Comparison of ENCODE assay signal across 19 cellular contexts in genomic region chr21:41280115-41280919, GRCh38. TPM values are rescaled to one million over a fixed set of nuclear protein-coding genes. Genes with fewer than 3 reads are reported as not detected.
A peak's percentile ranks its signal among the peaks of the same experiment; 100 is the strongest.
DNase-seq lines count a peak whose midpoint lies in the region; ATAC-seq and TF ChIP-seq lines count a peak whose summit lies in the region.
"Had no signal": no experiment of that assay in that cellular context is flagged by ENCODE, and none has a peak within 500 bp of the region (broad histone marks: within the 10 kb centered on the region; RNA-seq: fewer than 3 reads in every experiment).

No MANE protein-coding gene starts in this region.

- H3K36me3 ChIP-seq in right atrium auricular region (no peaks in the 10 kb centered on the region), esophagus muscularis mucosa (peaks cover 0 to 20% (median 12%) of the 10 kb centered on the region in 4 donors), upper lobe of left lung (peaks cover 0 to 9% (median 4%) of the 10 kb centered on the region in 4 donors), testis (ENCODE audit: low read depth, missing control alignments) (no peaks in the 10 kb centered on the region)
- H3K36me3 ChIP-seq: colonic mucosa, prostate gland, thoracic aorta had no signal

- TF ChIP-seq EP300 in esophagus muscularis mucosa (IDR thresholded peaks at IDR 0.05) (no peak), upper lobe of left lung (IDR thresholded peaks at IDR 0.05) (no peak)

- peak; percentile 83 for ATAC-seq in Right ventricle myocardium inferior
- peak; percentile 30 for ATAC-seq in left colon
- ATAC-seq in upper lobe of left lung (ENCODE audit: low FRiP score in 2 of 2) = peak; percentile 9 to 70

- DNase-seq in Right ventricle myocardium inferior (ENCODE audit: missing footprints) = peak; percentile 58
- no peak for DNase-seq in right atrium auricular region (ENCODE audit: low spot score)
- DNase-seq in esophagus muscularis mucosa (ENCODE audit: extremely low spot score) = peak; percentile 74
- DNase-seq in left colon = no peak
- peak in 1 of 2 donors; percentile 50 for DNase-seq in upper lobe of left lung
- no peak for DNase-seq in T-helper 2 cell
- no peak for DNase-seq in testis
- no peak for DNase-seq in HUDEP-2 (lab: John Stamatoyannopoulos, UW; ENCODE audit: unreplicated experiment in 76 of 76)
- DNase-seq: activated CD4-positive, alpha-beta T cell treated with anti-CD3 and anti-CD28 coated beads, Interleukin-2, amount 50 U/mL, for 4 hours; activated naive CD4-positive, alpha-beta T cell treated with Interleukin-2 at 50 U/mL for 16 hours; colonic mucosa; glutamatergic neuron; NCI-H187; NCI-H446; NK-92 treated with Interleukin-12 subunit alpha and Interleukin-12 subunit beta, amount 100 ng/mL, for 24 hours had no signal

- H3K27ac ChIP-seq in right atrium auricular region (no peak overlapping the region), esophagus muscularis mucosa (replicated peaks in 1 of 4) (no peak overlapping the region), upper lobe of left lung (no peak overlapping the region), testis (no peak overlapping the region)
- H3K27ac ChIP-seq: colonic mucosa, prostate gland, thoracic aorta had no signal

- 61% methylated on average over 12 of the region's 18 CpGs for WGBS in esophagus muscularis mucosa
- WGBS in upper lobe of left lung, 2 donors = 57 to 74% methylated on average over 15 to 17 of the region's 18 CpGs
- WGBS in testis, 2 donors = 52 to 56% methylated on average over 7 to 17 of the region's 18 CpGs

- intact Hi-C loops in Right ventricle myocardium inferior (cut with DNase I) (loop anchor here (5.0 kb wide), 1 partner anchor 497 kb away; no protein-coding TSS in a partner anchor), esophagus muscularis mucosa (cut with DNase I) (no loop called here), left colon (cut with DNase I, micrococcal nuclease) (loop anchor here in 1 of 2 donors (5.0 to 10.0 kb wide), 3 partner anchors 74 to 504 kb away; no protein-coding TSS in a partner anchor), testis (cut with DNase I; ENCODE audit: low total_unique reads) (loop anchor here (5.0 to 10.0 kb wide), 2 partner anchors 182 to 494 kb away; no protein-coding TSS in a partner anchor)

- no peak overlapping the region for H3K4me3 ChIP-seq in right atrium auricular region
- no peak overlapping the region for H3K4me3 ChIP-seq in esophagus muscularis mucosa
- no peak overlapping the region for H3K4me3 ChIP-seq in upper lobe of left lung
- H3K4me3 ChIP-seq in testis = no peak overlapping the region
- H3K4me3 ChIP-seq: colonic mucosa, prostate gland, thoracic aorta had no signal

- H3K9me3 ChIP-seq in right atrium auricular region (no peaks in the 10 kb centered on the region), esophagus muscularis mucosa (no peaks in the 10 kb centered on the region), upper lobe of left lung (no peaks in the 10 kb centered on the region), testis (no peaks in the 10 kb centered on the region)
- H3K9me3 ChIP-seq: colonic mucosa, prostate gland, thoracic aorta had no signal

- TF ChIP-seq POLR2A in esophagus muscularis mucosa (IDR thresholded peaks at IDR 0.05; ENCODE audit: low read depth) (no peak), upper lobe of left lung (IDR thresholded peaks at IDR 0.05) (no peak), testis (IDR thresholded peaks at IDR 0.05) (no peak)

- H3K27me3 ChIP-seq in right atrium auricular region = no peaks in the 10 kb centered on the region
- H3K27me3 ChIP-seq in esophagus muscularis mucosa = peaks cover 0 to 7% (median 0%) of the 10 kb centered on the region in 4 donors
- H3K27me3 ChIP-seq in upper lobe of left lung = no peaks in the 10 kb centered on the region
- H3K27me3 ChIP-seq in testis = no peaks in the 10 kb centered on the region
- H3K27me3 ChIP-seq: colonic mucosa had no signal

- peaks cover 0 to 4% of the 10 kb centered on the region in 2 donors for H3K4me1 ChIP-seq in right atrium auricular region
- H3K4me1 ChIP-seq in esophagus muscularis mucosa = peaks cover 0 to 11% (median 2%) of the 10 kb centered on the region in 4 donors
- H3K4me1 ChIP-seq in upper lobe of left lung = no peaks in the 10 kb centered on the region
- peaks cover 3% of the 10 kb centered on the region for H3K4me1 ChIP-seq in testis
- H3K4me1 ChIP-seq: colonic mucosa, prostate gland had no signal

- TF ChIP-seq CTCF in right atrium auricular region (IDR thresholded peaks at IDR 0.05) = no peak
- TF ChIP-seq CTCF in esophagus muscularis mucosa (IDR thresholded peaks at IDR 0.05) = no peak
- no peak for TF ChIP-seq CTCF in upper lobe of left lung (IDR thresholded peaks at IDR 0.05)
- no peak for TF ChIP-seq CTCF in testis (IDR thresholded peaks at IDR 0.05)

RNA-seq across cellular contexts. Expression of gene FAM3B, which starts 36.3 kb away (rescaled TPM):
- total RNA-seq in Right ventricle myocardium inferior (not detected), right atrium auricular region (not detected), esophagus muscularis mucosa (under 1 TPM in 1 of 4 donors, not detected in 3; 0.45 TPM), left colon (1 to 10 TPM in 1 of 2 donors, under 1 TPM in 1; 0.98 to 1.2 TPM), upper lobe of left lung (10 to 100 TPM in 1 of 6 donors, 1 to 10 TPM in 5; 2.9 to 13.2 (median 4.7) TPM), testis (1 to 10 TPM; 4.9 to 9.4 TPM)
- 14.1 TPM for polyA plus RNA-seq in testis (ENCODE audit: insufficient read depth, low read depth, low replicate concordance)
- total RNA-seq: H4, RPMI7951 had no signal

Comparison
In these comparisons a context has a peak if more than half of its experiments do, and no peak if none do; other contexts are left out.
1. DNase-seq: peak in Right ventricle myocardium inferior (single experiment) and esophagus muscularis mucosa (single experiment); none in right atrium auricular region (single experiment), left colon (0 of 2), T-helper 2 cell (0 of 5), testis (single experiment) and HUDEP-2 (0 of 76).
2. ATAC-seq: peak in every context shown above with its lines; median percentile 83 in Right ventricle myocardium inferior; 40 in upper lobe of left lung; 30 in left colon.